Comparison of ENCODE assay signal across 10 cellular contexts in genomic region chr15:74798388-74799254, GRCh38. TPM values are rescaled to one million over a fixed set of nuclear protein-coding genes. Genes with fewer than 3 reads are reported as not detected.
DNase-seq lines count a peak whose midpoint lies in the region; ATAC-seq and TF ChIP-seq lines count a peak whose summit lies in the region.
"Had no signal": no experiment of that assay in that cellular context is flagged by ENCODE, and none has a peak within 500 bp of the region (broad histone marks: within the 10 kb centered on the region; RNA-seq: fewer than 3 reads in every experiment).

No MANE protein-coding gene starts in this region.

- H4K20me1 ChIP-seq in MM.1S (ENCODE audit: insufficient read depth, low read length): peaks cover 28% of the 10 kb centered on the region; the same call in 1 of the 2 replicates
- peaks cover 48% of the 10 kb centered on the region for H4K20me1 ChIP-seq in osteoblast (ENCODE audit: insufficient read depth, low read length)

- no peak for DNase-seq in MM.1S
- DNase-seq in osteoblast (ENCODE audit: insufficient read length, low spot score, missing footprints): peak; percentile 62
- no peak for DNase-seq in uterus
- no peak for DNase-seq in DMS53 (lab: John Stamatoyannopoulos, UW)
- no peak for DNase-seq in kidney tubule cell (ENCODE audit: low spot score)
- DNase-seq: NCI-H1694 had no signal

- peaks cover 60% of the 10 kb centered on the region for H3K4me1 Mint-ChIP-seq in dendritic cell treated with granulocyte-macrophage colony-stimulating factor and Interleukin-4, amounts not matched to agents 40 ng/mL and 50 ng/mL, for 4 days (ENCODE audit: low read depth)

- peaks cover 47% of the 10 kb centered on the region for H3F3A ChIP-seq in MM.1S (ENCODE audit: insufficient read depth, low read length)

- H3K27ac Mint-ChIP-seq in dendritic cell treated with granulocyte-macrophage colony-stimulating factor and Interleukin-4, amounts not matched to agents 40 ng/mL and 50 ng/mL, for 4 days: peak overlapping the region; percentile 77

- no peak for TF ChIP-seq POLR2A in uterus (IDR thresholded peaks at IDR 0.05)

- peak; percentile 59 for TF ChIP-seq CTCF in GM12873 (IDR thresholded peaks at IDR 0.05; ENCODE audit: insufficient read depth, low read depth, low read length, missing control alignments)
- no peak for TF ChIP-seq CTCF in MM.1S (IDR thresholded peaks at IDR 0.05; ENCODE audit: low read length)
- TF ChIP-seq CTCF in osteoblast (IDR thresholded peaks at IDR 0.05; ENCODE audit: extremely low read depth, low read depth, low read length): no peak
- TF ChIP-seq CTCF in uterus (IDR thresholded peaks at IDR 0.05): no peak

- H3K4me3 Mint-ChIP-seq in dendritic cell treated with granulocyte-macrophage colony-stimulating factor and Interleukin-4, amounts not matched to agents 40 ng/mL and 50 ng/mL, for 4 days: no peak overlapping the region

- H3K27ac ChIP-seq in MM.1S (ENCODE audit: low read length) (peak overlapping the region; percentile 82; the same call in 1 of the 2 replicates), osteoblast (ENCODE audit: low read depth, low read length) (no peak overlapping the region), uterus (no peak overlapping the region)
- H3K27ac ChIP-seq: SJSA1 had no signal

- intact Hi-C loops in dendritic cell treated with granulocyte-macrophage colony-stimulating factor and Interleukin-4, amounts not matched to agents 40 ng/mL and 50 ng/mL, for 4 days (cut with micrococcal nuclease): no loop called here
- intact Hi-C loops in uterus (cut with DNase I; ENCODE audit: low total_unique reads): no loop called here

- H3K36me3 ChIP-seq in MM.1S (replicated peaks; ENCODE audit: insufficient read depth, low read length) (peaks cover 21% of the 10 kb centered on the region), osteoblast (ENCODE audit: insufficient read depth, low read length) (peaks cover 39% of the 10 kb centered on the region), uterus (no peaks in the 10 kb centered on the region)

- H3K4me1 ChIP-seq in MM.1S (ENCODE audit: low read length) (peaks cover 30% of the 10 kb centered on the region), osteoblast (ENCODE audit: insufficient read depth, low read length) (peaks cover 5% of the 10 kb centered on the region), uterus (no peaks in the 10 kb centered on the region)

- no peaks in the 10 kb centered on the region for H3K9me2 ChIP-seq in MM.1S (replicated peaks; ENCODE audit: insufficient read depth, low read length)

- H3K4me3 ChIP-seq in MM.1S (ENCODE audit: low read length): no peak overlapping the region
- H3K4me3 ChIP-seq in osteoblast (ENCODE audit: insufficient read depth, low read length): no peak overlapping the region
- H3K4me3 ChIP-seq in uterus: no peak overlapping the region
- H3K4me3 ChIP-seq: SJSA1 had no signal

- no peaks in the 10 kb centered on the region for H3K27me3 Mint-ChIP-seq in dendritic cell treated with granulocyte-macrophage colony-stimulating factor and Interleukin-4, amounts not matched to agents 40 ng/mL and 50 ng/mL, for 4 days

- no peaks in the 10 kb centered on the region for H3K9me3 Mint-ChIP-seq in dendritic cell treated with granulocyte-macrophage colony-stimulating factor and Interleukin-4, amounts not matched to agents 40 ng/mL and 50 ng/mL, for 4 days

- no peak overlapping the region for H3K9ac ChIP-seq in MM.1S (ENCODE audit: low read length)

- ATAC-seq in GM19324 (IDR thresholded peaks at IDR 0.05; ENCODE audit: low FRiP score, unreplicated experiment): no peak

- H3K79me2 ChIP-seq in MM.1S (ENCODE audit: low read length): peaks cover 79% of the 10 kb centered on the region
- H3K79me2 ChIP-seq in osteoblast (ENCODE audit: insufficient read depth, low read length): peaks cover 61% of the 10 kb centered on the region

- no peaks in the 10 kb centered on the region for H3K9me3 ChIP-seq in MM.1S (replicated peaks; ENCODE audit: insufficient read depth, low read length)
- no peaks in the 10 kb centered on the region for H3K9me3 ChIP-seq in osteoblast (ENCODE audit: low read depth, low read length)
- H3K9me3 ChIP-seq in uterus: no peaks in the 10 kb centered on the region
- H3K9me3 ChIP-seq: SJSA1 had no signal

- H3K4me2 ChIP-seq in MM.1S (ENCODE audit: low read depth, low read length): no peak overlapping the region
- H3K4me2 ChIP-seq in osteoblast (ENCODE audit: insufficient read depth, low read length): no peak overlapping the region

- H3K36me3 Mint-ChIP-seq in dendritic cell treated with granulocyte-macrophage colony-stimulating factor and Interleukin-4, amounts not matched to agents 40 ng/mL and 50 ng/mL, for 4 days (ENCODE audit: low read depth): peaks cover 92% of the 10 kb centered on the region

- H3K27me3 ChIP-seq in MM.1S (replicated peaks; ENCODE audit: insufficient read depth, low read length) (no peaks in the 10 kb centered on the region), osteoblast (ENCODE audit: insufficient read depth, low read length) (no peaks in the 10 kb centered on the region), uterus (no peaks in the 10 kb centered on the region)
- H3K27me3 ChIP-seq: SJSA1 had no signal

- H2AFZ ChIP-seq in MM.1S (ENCODE audit: low read length) (no peak overlapping the region), osteoblast (ENCODE audit: low read length) (no peak overlapping the region)

RNA-seq across cellular contexts. Expression of gene LMAN1L, which starts 14.0 kb away (rescaled TPM):
- under 0.01 TPM in 1 of 2 replicates, not detected in the other for total RNA-seq in osteoblast
- total RNA-seq in uterus: 1 to 10 TPM in 1 of 4 donors, not detected in 3; 1.5 TPM
- total RNA-seq: SJSA1 had no signal

RNA-seq across cellular contexts. Expression of gene CSK, which starts 16.7 kb away (rescaled TPM):
- 30.6 and 31.5 TPM in 2 replicates for total RNA-seq in osteoblast
- total RNA-seq in uterus: 10 to 100 TPM in 3 of 4 donors, 1 to 10 TPM in 1; 4.9 to 41.6 (median 26.4) TPM

RNA-seq across cellular contexts. Expression of gene CPLX3, which starts 27.8 kb away (rescaled TPM):
- total RNA-seq in osteoblast: not detected in 2 replicates
- not detected for total RNA-seq in uterus
- total RNA-seq: SJSA1 had no signal

RNA-seq across cellular contexts. Expression of gene ULK3, which starts 44.3 kb away (rescaled TPM):
- total RNA-seq in osteoblast (19.4 and 21.4 TPM in 2 replicates), uterus (100 to 1,000 TPM in 1 of 4 donors, 10 to 100 TPM in 3; 29.0 to 105 (median 41.2) TPM)

RNA-seq across cellular contexts. Expression of gene CYP1A2, which starts 50.0 kb away (rescaled TPM):
- total RNA-seq in osteoblast: not detected in 2 replicates
- total RNA-seq in uterus: not detected
- total RNA-seq: SJSA1 had no signal
